In genomic region chr1:1299686-1300351, GRCh38 we compare ENCODE assay signal across 11 cellular contexts. TPM values are rescaled to one million over a fixed set of nuclear protein-coding genes. Genes with fewer than 3 reads are reported as not detected.
DNase-seq lines count a peak whose midpoint lies in the region; ATAC-seq and TF ChIP-seq lines count a peak whose summit lies in the region.
"Had no signal": no experiment of that assay in that cellular context is flagged by ENCODE, and none has a peak within 500 bp of the region (broad histone marks: within the 10 kb centered on the region; RNA-seq: fewer than 3 reads in every experiment).

No MANE protein-coding gene starts in this region.

- no peaks in the 10 kb centered on the region for H3K27me3 ChIP-seq in dorsolateral prefrontal cortex
- H3K27me3 ChIP-seq: suprapubic skin had no signal

- intact Hi-C loops in dorsolateral prefrontal cortex (cut with DNase I), result no loop called here

- no peak for ATAC-seq in stimulated activated memory B cell treated with anti-CD40 and anti-IgM and Interleukin-4, amounts not matched to agents 10 μg/mL and 1 μg/mL and 100 μg/mL, for 72 hours
- ATAC-seq in HG02678 (IDR thresholded peaks at IDR 0.05; ENCODE audit: unreplicated experiment) (no peak), HG03045 (IDR thresholded peaks at IDR 0.05; ENCODE audit: unreplicated experiment) (no peak)

- no peaks in the 10 kb centered on the region for H3K9me3 Mint-ChIP-seq in stimulated activated memory B cell treated with anti-CD40 and anti-IgM and Interleukin-4, amounts not matched to agents 10 μg/mL and 1 μg/mL and 100 μg/mL, for 72 hours

- H3K4me3 ChIP-seq in dorsolateral prefrontal cortex, result peak overlapping the region in 4 of 59 donors; percentile 9 to 51 (median 28)
- H3K4me3 ChIP-seq: suprapubic skin had no signal

- H3K27me3 Mint-ChIP-seq in stimulated activated memory B cell treated with anti-CD40 and anti-IgM and Interleukin-4, amounts not matched to agents 10 μg/mL and 1 μg/mL and 100 μg/mL, for 72 hours, result no peaks in the 10 kb centered on the region

- H3K36me3 Mint-ChIP-seq in stimulated activated memory B cell treated with anti-CD40 and anti-IgM and Interleukin-4, amounts not matched to agents 10 μg/mL and 1 μg/mL and 100 μg/mL, for 72 hours, result no peaks in the 10 kb centered on the region

- peak; percentile 37 to 51 for DNase-seq in activated T-cell treated with anti-CD3 and anti-CD28 coated beads, Interleukin-2, amount 50 U/mL, for 48 hours
- DNase-seq in activated T-cell treated with anti-CD3 and anti-CD28 coated beads, Interleukin-2, amount 50 U/mL, for 1 hour, result no peak
- peak; percentile 32 for DNase-seq in NCI-H69 (lab: John Stamatoyannopoulos, UW)
- no peak for DNase-seq in dorsolateral prefrontal cortex
- no peak for DNase-seq in activated gamma-delta T cell (lab: John Stamatoyannopoulos, UW)
- DNase-seq: activated CD4-positive, alpha-beta T cell treated with anti-CD3 and anti-CD28 coated beads for 4 hours; NCI-H1930 had no signal

- TF ChIP-seq CTCF in dorsolateral prefrontal cortex (IDR thresholded peaks at IDR 0.05 in 54 of 56, conservative IDR thresholded peaks at IDR 0.05 in 2 of 56; ENCODE audit: low read depth in 1 of 56, partially characterized antibody in 56 of 56), result peak in 25 of 56 donors; percentile 8 to 49 (median 25)

- peak overlapping the region; percentile 44 to 100 (median 90) for H3K27ac ChIP-seq in dorsolateral prefrontal cortex
- H3K27ac ChIP-seq: suprapubic skin had no signal

- H3K4me3 Mint-ChIP-seq in stimulated activated memory B cell treated with anti-CD40 and anti-IgM and Interleukin-4, amounts not matched to agents 10 μg/mL and 1 μg/mL and 100 μg/mL, for 72 hours, result no peak overlapping the region

- H3K27ac Mint-ChIP-seq in stimulated activated memory B cell treated with anti-CD40 and anti-IgM and Interleukin-4, amounts not matched to agents 10 μg/mL and 1 μg/mL and 100 μg/mL, for 72 hours, result peak overlapping the region; percentile 35

- peaks cover 14% of the 10 kb centered on the region for H3K4me1 Mint-ChIP-seq in stimulated activated memory B cell treated with anti-CD40 and anti-IgM and Interleukin-4, amounts not matched to agents 10 μg/mL and 1 μg/mL and 100 μg/mL, for 72 hours

RNA-seq across cellular contexts. Expression of gene ACAP3, which starts 7.9 kb away (rescaled TPM):
- total RNA-seq in dorsolateral prefrontal cortex, result 100 to 1,000 TPM in 119 of 120 experiments, 10 to 100 TPM in 1; 92.3 to 273 (median 164) TPM

RNA-seq across cellular contexts. Expression of gene PUSL1, which starts 8.6 kb away (rescaled TPM):
- total RNA-seq in dorsolateral prefrontal cortex, result 10 to 100 TPM in 118 of 120 experiments, 1 to 10 TPM in 2; 9.1 to 22.8 (median 14.0) TPM

RNA-seq across cellular contexts. Expression of gene SCNN1D, which starts 19.6 kb away (rescaled TPM):
- total RNA-seq in dorsolateral prefrontal cortex, result 10 to 100 TPM in 118 of 120 experiments, 1 to 10 TPM in 2; 7.8 to 43.6 (median 17.8) TPM

RNA-seq across cellular contexts. Expression of gene INTS11, which starts 24.6 kb away (rescaled TPM):
- total RNA-seq in dorsolateral prefrontal cortex, result 100 to 1,000 TPM in 109 of 120 experiments, 10 to 100 TPM in 11; 87.2 to 200 (median 130) TPM

RNA-seq across cellular contexts. Expression of gene CPTP, which starts 24.8 kb away (rescaled TPM):
- total RNA-seq in dorsolateral prefrontal cortex, result 10 to 100 TPM; 16.2 to 34.2 (median 22.5) TPM

Comparison
In these comparisons a context has a peak if more than half of its experiments do, and no peak if none do; other contexts are left out.
1. DNase-seq: peak in activated T-cell treated with anti-CD3 and anti-CD28 coated beads, Interleukin-2, amount 50 U/mL, for 48 hours (2 of 2) and NCI-H69 (single experiment); none in activated T-cell treated with anti-CD3 and anti-CD28 coated beads, Interleukin-2, amount 50 U/mL, for 1 hour (single experiment), dorsolateral prefrontal cortex (0 of 10) and activated gamma-delta T cell (single experiment).